Comparison of ENCODE assay signal across 8 cellular contexts in the genomic region with DNA sequence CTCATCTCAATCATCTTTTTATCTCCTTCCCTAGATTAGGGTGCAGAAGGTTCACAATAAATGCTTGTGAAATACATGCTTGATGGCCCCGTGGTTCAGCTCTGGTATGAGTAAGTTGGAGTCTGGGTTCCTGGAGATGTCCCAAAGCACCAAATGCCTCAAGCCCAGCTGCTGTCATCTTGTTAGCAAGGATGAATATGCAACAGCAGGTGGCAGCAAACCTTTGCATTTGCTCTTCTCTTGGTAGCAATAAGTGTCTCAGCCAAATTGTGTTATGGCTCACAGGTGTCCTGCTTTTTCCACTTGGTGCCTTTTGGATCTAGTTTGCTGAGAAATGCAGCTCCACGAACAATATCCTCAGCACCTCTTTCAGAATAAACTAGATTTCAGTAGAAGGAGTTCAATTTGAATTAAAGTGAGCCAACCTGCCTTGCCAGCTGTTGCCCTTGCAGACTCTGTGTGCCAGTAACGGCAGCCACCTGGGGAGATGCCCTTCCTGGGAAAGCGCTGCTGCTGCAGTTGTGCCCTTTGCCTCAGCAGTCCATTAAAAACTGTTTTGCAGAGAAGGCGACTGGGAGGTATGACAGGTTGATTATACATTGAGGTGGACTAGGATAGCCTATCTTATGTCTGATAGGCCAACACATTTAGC.
A peak's percentile ranks its signal among the peaks of the same experiment; 100 is the strongest.
DNase-seq lines count a peak whose midpoint lies in the region; ATAC-seq and TF ChIP-seq lines count a peak whose summit lies in the region.

No MANE protein-coding gene starts in this region.

- H3K4me1 ChIP-seq in GM23248 (ENCODE audit: insufficient read depth) = no peaks in the 10 kb centered on the region

- H4K20me1 ChIP-seq in GM23248 (ENCODE audit: insufficient read depth) (no peaks in the 10 kb centered on the region), SU-DHL-6 (ENCODE audit: low read depth, low read length) (no peaks in the 10 kb centered on the region)

- ATAC-seq in omental fat pad (ENCODE audit: low FRiP score) (peak; percentile 48), HG03280 (IDR thresholded peaks at IDR 0.05; ENCODE audit: unreplicated experiment) (no peak), GM18861 (IDR thresholded peaks at IDR 0.05; ENCODE audit: unreplicated experiment) (no peak)

- DNase-seq in EH (ENCODE audit: low read depth) (peak; percentile 81), GM23248 (peak; percentile 91), NCI-H1417 (lab: John Stamatoyannopoulos, UW) (peak; percentile 79 to 94 (median 84)), fibroblast of pulmonary artery (ENCODE audit: low read depth) (peak; percentile 94), omental fat pad (ENCODE audit: low spot score) (no peak)

- H3K36me3 ChIP-seq in GM23248 (ENCODE audit: low read depth) (no peaks in the 10 kb centered on the region), SU-DHL-6 (ENCODE audit: low read length) (no peaks in the 10 kb centered on the region)

- H3K27me3 ChIP-seq in GM23248 (replicated peaks; ENCODE audit: insufficient read depth) (peaks cover 7% of the 10 kb centered on the region), SU-DHL-6 (ENCODE audit: low read length) (no peaks in the 10 kb centered on the region; the same call in 1 of the 2 replicates)

- TF ChIP-seq CTCF in SU-DHL-6 (IDR thresholded peaks at IDR 0.05; ENCODE audit: insufficient read depth, low read length, poor library complexity, severe bottlenecking) (peak; percentile 41), fibroblast of pulmonary artery (IDR thresholded peaks at IDR 0.05; ENCODE audit: low read length, missing control alignments) (peak; percentile 79), omental fat pad (IDR thresholded peaks at IDR 0.05) (no peak)

- H3F3A ChIP-seq in GM23248 (ENCODE audit: insufficient read depth) (no peaks in the 10 kb centered on the region), SU-DHL-6 (ENCODE audit: insufficient read depth) (no peaks in the 10 kb centered on the region)

- H3K27ac ChIP-seq in GM23248 (no peak overlapping the region), SU-DHL-6 (ENCODE audit: low read depth, low read length) (no peak overlapping the region)

- H3K79me2 ChIP-seq in GM23248 (ENCODE audit: insufficient read depth) (no peaks in the 10 kb centered on the region), SU-DHL-6 (ENCODE audit: insufficient read depth, low read length) (no peaks in the 10 kb centered on the region)

- H3K9ac ChIP-seq in GM23248 = no peak overlapping the region
- no peak overlapping the region for H3K9ac ChIP-seq in SU-DHL-6 (ENCODE audit: low read length)

- H3K9me3 ChIP-seq in GM23248 (ENCODE audit: low read depth) (no peaks in the 10 kb centered on the region), SU-DHL-6 (ENCODE audit: insufficient read depth, low read length) (no peaks in the 10 kb centered on the region)

- H2AFZ ChIP-seq in GM23248 (no peak overlapping the region), SU-DHL-6 (ENCODE audit: low read depth, low read length, severe bottlenecking) (no peak overlapping the region)

- H3K4me2 ChIP-seq in GM23248 (ENCODE audit: unreplicated experiment) = no peak overlapping the region
- no peak overlapping the region for H3K4me2 ChIP-seq in SU-DHL-6 (ENCODE audit: low read depth, low read length, poor library complexity, severe bottlenecking)

- H3K4me3 ChIP-seq in GM23248 = no peak overlapping the region
- no peak overlapping the region for H3K4me3 ChIP-seq in SU-DHL-6 (ENCODE audit: insufficient read depth, low read length, poor library complexity, severe bottlenecking)
- H3K4me3 ChIP-seq in fibroblast of pulmonary artery (replicated peaks; ENCODE audit: low read depth, low read length) = no peak overlapping the region

- WGBS in GM23248 (ENCODE audit: low coverage in 1 of 2, low lambda C conversion rate in 2 of 2, missing lambda C conversion rate in 2 of 2), 2 experiments = 13 to 14% methylated on average over 5 of the region's 5 CpGs

- in situ Hi-C loops in GM23248 (cut with MboI) = no loop called here

- H3K9me2 ChIP-seq in GM23248 (ENCODE audit: insufficient read depth) (no peaks in the 10 kb centered on the region), SU-DHL-6 (replicated peaks; ENCODE audit: insufficient read depth, low read length) (no peaks in the 10 kb centered on the region)

Comparison
In these comparisons a context has a peak if more than half of its experiments do, and no peak if none do; other contexts are left out.
1. CTCF ChIP-seq: peak in SU-DHL-6 (single experiment) and fibroblast of pulmonary artery (single experiment); none in omental fat pad (0 of 3).